In genomic region chr7:159103382-159104187, GRCh38 we compare ENCODE assay signal across 25 cellular contexts. TPM values are rescaled to one million over a fixed set of nuclear protein-coding genes. Genes with fewer than 3 reads are reported as not detected.
DNase-seq lines count a peak whose midpoint lies in the region; ATAC-seq and TF ChIP-seq lines count a peak whose summit lies in the region.
"Had no signal": no experiment of that assay in that cellular context is flagged by ENCODE, and none has a peak within 500 bp of the region (broad histone marks: within the 10 kb centered on the region; RNA-seq: fewer than 3 reads in every experiment).

No MANE protein-coding gene starts in this region.

- no peak for ATAC-seq in WTC11
- no peak for ATAC-seq in lower lobe of right lung
- ATAC-seq in GM18502 (IDR thresholded peaks at IDR 0.05; ENCODE audit: poor library complexity, unreplicated experiment): no peak
- ATAC-seq: effector memory CD8-positive, alpha-beta T cell had no signal

- H4K20me1 ChIP-seq in BLaER1 treated with 17β-estradiol and CSF1 and Interleukin-3, amounts not matched to agents 10 nM and 100 nM: no peaks in the 10 kb centered on the region

- H3K36me3 Mint-ChIP-seq in WTC11: peaks cover 28% of the 10 kb centered on the region
- H3K36me3 Mint-ChIP-seq: memory B cell had no signal

- H3K36me3 ChIP-seq in BLaER1 treated with 17β-estradiol and CSF1 and Interleukin-3, amounts not matched to agents 10 nM and 100 nM: no peaks in the 10 kb centered on the region
- H3K36me3 ChIP-seq in lower lobe of right lung (no peaks in the 10 kb centered on the region), skeletal muscle tissue (ENCODE audit: control insufficient read depth in 3 of 3, insufficient read depth in 3 of 3, low read length in 3 of 3) (peaks cover 0 to 2% (median 0%) of the 10 kb centered on the region in 3 donors)
- H3K36me3 ChIP-seq: HAP-1, Peyer's patch, SJSA1, spleen had no signal

- no peak overlapping the region for H3K9ac ChIP-seq in BLaER1 treated with 17β-estradiol and CSF1 and Interleukin-3, amounts not matched to agents 10 nM and 100 nM
- H3K9ac ChIP-seq in skeletal muscle tissue (ENCODE audit: low read depth in 1 of 3, low read length in 3 of 3): peak overlapping the region in 2 of 3 donors; percentile 50

- no peaks in the 10 kb centered on the region; the same call in 1 of the 2 replicates for H3K27me3 Mint-ChIP-seq in WTC11 (ENCODE audit: low read depth)
- H3K27me3 Mint-ChIP-seq: activated CD4-positive, alpha-beta memory T cell treated with anti-CD3 and anti-CD28 coated beads, Interleukin-2, amount 10 ng/mL, durations not matched to agents 7 days and 5 days had no signal

- H3K9me3 ChIP-seq in BLaER1 treated with 17β-estradiol and CSF1 and Interleukin-3, amounts not matched to agents 10 nM and 100 nM (replicated peaks in 1 of 11): peaks cover 0 to 9% (median 0%) of the 10 kb centered on the region in 11 experiments; a peak in 7 of 22 replicates
- H3K9me3 ChIP-seq in lower lobe of right lung (no peaks in the 10 kb centered on the region), skeletal muscle tissue (ENCODE audit: control insufficient read depth in 3 of 3, low read length in 3 of 3) (no peaks in the 10 kb centered on the region)
- H3K9me3 ChIP-seq: Caco-2, HAP-1, Peyer's patch, SJSA1, spleen had no signal

- peak overlapping the region in 8 of 11 experiments; percentile 6 to 85 (median 72); a peak in 12 of 22 replicates for H3K4me2 ChIP-seq in BLaER1 treated with 17β-estradiol and CSF1 and Interleukin-3, amounts not matched to agents 10 nM and 100 nM

- no peak overlapping the region for H3K4me3 ChIP-seq in BLaER1 treated with 17β-estradiol and CSF1 and Interleukin-3, amounts not matched to agents 10 nM and 100 nM
- no peak overlapping the region for H3K4me3 ChIP-seq in lower lobe of right lung
- no peak overlapping the region for H3K4me3 ChIP-seq in skeletal muscle tissue (ENCODE audit: low read length in 3 of 3)
- H3K4me3 ChIP-seq: HAP-1, Peyer's patch, SJSA1, spleen had no signal

- 0 out of 22 replicates have a peak overlapping the region, but pooled peaks of 1 of the 11 experiments have one; percentile 18 for H3K27ac ChIP-seq in BLaER1 treated with 17β-estradiol and CSF1 and Interleukin-3, amounts not matched to agents 10 nM and 100 nM
- H3K27ac ChIP-seq in lower lobe of right lung: no peak overlapping the region
- H3K27ac ChIP-seq in skeletal muscle tissue (ENCODE audit: low read depth, low read length): peak overlapping the region; percentile 75
- H3K27ac ChIP-seq in substantia nigra (ENCODE audit: low read depth, low read length, poor library complexity, severe bottlenecking): no peak overlapping the region
- H3K27ac ChIP-seq: C4-2B, SJSA1, spleen had no signal

- POLR2A ChIA-PET in WTC11 (lab: Charles Lee): no interaction called here

- CTCF ChIA-PET in WTC11 (lab: Charles Lee): no interaction called here

- H3K4me1 ChIP-seq in BLaER1 treated with 17β-estradiol and CSF1 and Interleukin-3, amounts not matched to agents 10 nM and 100 nM: peaks cover 4 to 60% (median 52%) of the 10 kb centered on the region in 10 experiments; a peak in 18 of 20 replicates
- H3K4me1 ChIP-seq in lower lobe of right lung (peaks cover 15% of the 10 kb centered on the region), skeletal muscle tissue (ENCODE audit: control insufficient read depth in 3 of 3, insufficient read depth in 3 of 3, low read length in 3 of 3) (peaks cover 19 to 56% (median 36%) of the 10 kb centered on the region in 3 donors)
- H3K4me1 ChIP-seq: Caco-2, HAP-1, SJSA1, spleen had no signal

- DNase-seq in WTC11 (ENCODE audit: low spot score) (peak; percentile 3), lower lobe of right lung (peak; percentile 22), substantia nigra (lab: John Stamatoyannopoulos, UW) (no peak), GM19240 (ENCODE audit: insufficient read length, low spot score) (no peak)
- DNase-seq: activated CD4-positive, alpha-beta memory T cell treated with anti-CD3 and anti-CD28 coated beads, Interleukin-2, amount 10 ng/mL, durations not matched to agents 7 days and 5 days; activated CD4-positive, CD25-positive, alpha-beta regulatory T cell; DMS79; effector memory CD8-positive, alpha-beta T cell; erythroblast; GDM1; kidney glomerular epithelial cell; NCI-H1092 treated with DMSO at 0.1 percent for 48 hours; NCI-H187 treated with DMSO at 0.1 percent for 48 hours; NCI-H526 treated with DMSO at 0.1 percent for 48 hours had no signal

- H3K4me3 Mint-ChIP-seq in WTC11: no peak overlapping the region
- H3K4me3 Mint-ChIP-seq: activated CD4-positive, alpha-beta memory T cell treated with anti-CD3 and anti-CD28 coated beads, Interleukin-2, amount 10 ng/mL, durations not matched to agents 7 days and 5 days; effector memory CD8-positive, alpha-beta T cell; memory B cell had no signal

- no peak overlapping the region for H3K27ac Mint-ChIP-seq in WTC11
- H3K27ac Mint-ChIP-seq: activated CD4-positive, alpha-beta memory T cell treated with anti-CD3 and anti-CD28 coated beads, Interleukin-2, amount 10 ng/mL, durations not matched to agents 7 days and 5 days; effector memory CD8-positive, alpha-beta T cell; memory B cell had no signal

- H3K27me3 ChIP-seq in BLaER1 treated with 17β-estradiol and CSF1 and Interleukin-3, amounts not matched to agents 10 nM and 100 nM: peaks cover 0 to 9% (median 0%) of the 10 kb centered on the region in 11 experiments; a peak in 2 of 22 replicates
- H3K27me3 ChIP-seq in lower lobe of right lung (ENCODE audit: low read depth) (peaks cover 9% of the 10 kb centered on the region), skeletal muscle tissue (ENCODE audit: control insufficient read depth in 3 of 3, insufficient read depth in 3 of 3, low read length in 3 of 3) (no peaks in the 10 kb centered on the region)
- H3K27me3 ChIP-seq: Peyer's patch, SJSA1 had no signal

- no peak for TF ChIP-seq CTCF in WTC11 (IDR thresholded peaks at IDR 0.05)
- TF ChIP-seq CTCF in lower lobe of right lung (IDR thresholded peaks at IDR 0.05): no peak

- H3K9me3 Mint-ChIP-seq in WTC11: peaks cover 15% of the 10 kb centered on the region
- H3K9me3 Mint-ChIP-seq: effector memory CD8-positive, alpha-beta T cell; memory B cell had no signal

- intact Hi-C loops in lower lobe of right lung (cut with DNase I): no loop called here

- H3K4me1 Mint-ChIP-seq in WTC11: peaks cover 15% of the 10 kb centered on the region
- H3K4me1 Mint-ChIP-seq: activated CD4-positive, alpha-beta memory T cell treated with anti-CD3 and anti-CD28 coated beads, Interleukin-2, amount 10 ng/mL, durations not matched to agents 7 days and 5 days; memory B cell had no signal

TF ChIP-seq in WTC11, 78 proteins besides CTCF, POLR2A, EP300 and RAD21 (continues in another document):
- TF ChIP-seq, protein P1, sequence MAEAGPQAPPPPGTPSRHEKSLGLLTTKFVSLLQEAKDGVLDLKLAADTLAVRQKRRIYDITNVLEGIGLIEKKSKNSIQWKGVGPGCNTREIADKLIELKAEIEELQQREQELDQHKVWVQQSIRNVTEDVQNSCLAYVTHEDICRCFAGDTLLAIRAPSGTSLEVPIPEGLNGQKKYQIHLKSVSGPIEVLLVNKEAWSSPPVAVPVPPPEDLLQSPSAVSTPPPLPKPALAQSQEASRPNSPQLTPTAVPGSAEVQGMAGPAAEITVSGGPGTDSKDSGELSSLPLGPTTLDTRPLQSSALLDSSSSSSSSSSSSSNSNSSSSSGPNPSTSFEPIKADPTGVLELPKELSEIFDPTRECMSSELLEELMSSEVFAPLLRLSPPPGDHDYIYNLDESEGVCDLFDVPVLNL (CRISPR knock-in tag; IDR thresholded peaks at IDR 0.05; ENCODE audit: borderline replicate concordance, low read depth): no peak
- TF ChIP-seq, protein P2, sequence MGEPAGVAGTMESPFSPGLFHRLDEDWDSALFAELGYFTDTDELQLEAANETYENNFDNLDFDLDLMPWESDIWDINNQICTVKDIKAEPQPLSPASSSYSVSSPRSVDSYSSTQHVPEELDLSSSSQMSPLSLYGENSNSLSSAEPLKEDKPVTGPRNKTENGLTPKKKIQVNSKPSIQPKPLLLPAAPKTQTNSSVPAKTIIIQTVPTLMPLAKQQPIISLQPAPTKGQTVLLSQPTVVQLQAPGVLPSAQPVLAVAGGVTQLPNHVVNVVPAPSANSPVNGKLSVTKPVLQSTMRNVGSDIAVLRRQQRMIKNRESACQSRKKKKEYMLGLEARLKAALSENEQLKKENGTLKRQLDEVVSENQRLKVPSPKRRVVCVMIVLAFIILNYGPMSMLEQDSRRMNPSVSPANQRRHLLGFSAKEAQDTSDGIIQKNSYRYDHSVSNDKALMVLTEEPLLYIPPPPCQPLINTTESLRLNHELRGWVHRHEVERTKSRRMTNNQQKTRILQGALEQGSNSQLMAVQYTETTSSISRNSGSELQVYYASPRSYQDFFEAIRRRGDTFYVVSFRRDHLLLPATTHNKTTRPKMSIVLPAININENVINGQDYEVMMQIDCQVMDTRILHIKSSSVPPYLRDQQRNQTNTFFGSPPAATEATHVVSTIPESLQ (CRISPR knock-in tag; IDR thresholded peaks at IDR 0.05): no peak
- TF ChIP-seq ZSCAN18 (CRISPR knock-in tag; IDR thresholded peaks at IDR 0.05) (no peak), PREB (CRISPR knock-in tag; IDR thresholded peaks at IDR 0.05; ENCODE audit: borderline replicate concordance) (no peak), ZNF138 (CRISPR knock-in tag; conservative IDR thresholded peaks at IDR 0.05) (no peak), JAZF1 (CRISPR knock-in tag; IDR thresholded peaks at IDR 0.05) (no peak)

RNA-seq across cellular contexts. Expression of gene VIPR2, which starts 41.1 kb away (rescaled TPM):
- total RNA-seq in WTC11 (2021) (7.5 to 7.8 TPM (median 7.6 TPM) in 3 replicates), lower lobe of right lung (0.80 TPM), skeletal muscle tissue (6.3 TPM)
- total RNA-seq: Caco-2, HT-29, SJSA1 had no signal

Comparison
In these comparisons a context has a peak if more than half of its experiments do, and no peak if none do; other contexts are left out.
1. H3K9ac ChIP-seq: peak in skeletal muscle tissue (2 of 3); none in BLaER1 treated with 17β-estradiol and CSF1 and Interleukin-3, amounts not matched to agents 10 nM and 100 nM (0 of 11).
2. DNase-seq: peak in WTC11 (single experiment) and lower lobe of right lung (single experiment); none in substantia nigra (0 of 49) and GM19240 (single experiment).